Comparison of ENCODE assay signal across 2 cellular contexts in genomic region chr16:30398660-30399434, GRCh38.
TF ChIP-seq lines count a peak whose summit lies in the region.

No MANE protein-coding gene starts in this region.

TF ChIP-seq in GM23338, 12 proteins besides CTCF, POLR2A, EP300 and RAD21:
- TF ChIP-seq ETS1 (IDR thresholded peaks at IDR 0.05) (no peak), REST (IDR thresholded peaks at IDR 0.05; ENCODE audit: unreplicated experiment) (no peak), CREB1 (CRISPR knock-in tag; IDR thresholded peaks at IDR 0.05; ENCODE audit: low read depth) (no peak), NANOG (IDR thresholded peaks at IDR 0.05; ENCODE audit: borderline replicate concordance) (no peak), ZNF462 (CRISPR knock-in tag; IDR thresholded peaks at IDR 0.05) (no peak), JUNB (IDR thresholded peaks at IDR 0.05; ENCODE audit: unreplicated experiment) (no peak), ZNF331 (CRISPR knock-in tag; IDR thresholded peaks at IDR 0.05; ENCODE audit: low read depth) (no peak), EZH2phosphoT487 (IDR thresholded peaks at IDR 0.05; ENCODE audit: unreplicated experiment) (no peak), STAT1 (IDR thresholded peaks at IDR 0.05; ENCODE audit: unreplicated experiment) (no peak), EZH2 (IDR thresholded peaks at IDR 0.05; ENCODE audit: low read depth, unreplicated experiment) (no peak), POLR2AphosphoS5 (IDR thresholded peaks at IDR 0.05; ENCODE audit: low read depth) (no peak), ZNF114 (CRISPR knock-in tag; IDR thresholded peaks at IDR 0.05) (no peak)
TF ChIP-seq in GM23338: peak in this region for 0.

TF ChIP-seq in endothelial cell of umbilical vein, 7 proteins besides CTCF, POLR2A, EP300 and RAD21:
- no peak for TF ChIP-seq MYC (IDR thresholded peaks at IDR 0.05; ENCODE audit: low read depth, low read length)
- no peak for TF ChIP-seq GATA2 (IDR thresholded peaks at IDR 0.05; ENCODE audit: insufficient read depth, insufficient read length, low read depth, low read length)
- TF ChIP-seq EZH2 (IDR thresholded peaks at IDR 0.05; ENCODE audit: borderline replicate concordance, low read depth, low read length, severe bottlenecking) = no peak
- TF ChIP-seq MAX (IDR thresholded peaks at IDR 0.05; ENCODE audit: insufficient read depth, insufficient read length) = no peak
- TF ChIP-seq POLR2AphosphoS5 (IDR thresholded peaks at IDR 0.05; ENCODE audit: insufficient read depth, low read depth, low read length) = no peak
- no peak for TF ChIP-seq JUN (IDR thresholded peaks at IDR 0.05; ENCODE audit: borderline replicate concordance, insufficient read depth, insufficient read length, low read depth)
- no peak for TF ChIP-seq FOS (IDR thresholded peaks at IDR 0.05; ENCODE audit: borderline replicate concordance, insufficient read depth, low read length)
